Comparison of ENCODE assay signal across 22 cellular contexts in the genomic region with DNA sequence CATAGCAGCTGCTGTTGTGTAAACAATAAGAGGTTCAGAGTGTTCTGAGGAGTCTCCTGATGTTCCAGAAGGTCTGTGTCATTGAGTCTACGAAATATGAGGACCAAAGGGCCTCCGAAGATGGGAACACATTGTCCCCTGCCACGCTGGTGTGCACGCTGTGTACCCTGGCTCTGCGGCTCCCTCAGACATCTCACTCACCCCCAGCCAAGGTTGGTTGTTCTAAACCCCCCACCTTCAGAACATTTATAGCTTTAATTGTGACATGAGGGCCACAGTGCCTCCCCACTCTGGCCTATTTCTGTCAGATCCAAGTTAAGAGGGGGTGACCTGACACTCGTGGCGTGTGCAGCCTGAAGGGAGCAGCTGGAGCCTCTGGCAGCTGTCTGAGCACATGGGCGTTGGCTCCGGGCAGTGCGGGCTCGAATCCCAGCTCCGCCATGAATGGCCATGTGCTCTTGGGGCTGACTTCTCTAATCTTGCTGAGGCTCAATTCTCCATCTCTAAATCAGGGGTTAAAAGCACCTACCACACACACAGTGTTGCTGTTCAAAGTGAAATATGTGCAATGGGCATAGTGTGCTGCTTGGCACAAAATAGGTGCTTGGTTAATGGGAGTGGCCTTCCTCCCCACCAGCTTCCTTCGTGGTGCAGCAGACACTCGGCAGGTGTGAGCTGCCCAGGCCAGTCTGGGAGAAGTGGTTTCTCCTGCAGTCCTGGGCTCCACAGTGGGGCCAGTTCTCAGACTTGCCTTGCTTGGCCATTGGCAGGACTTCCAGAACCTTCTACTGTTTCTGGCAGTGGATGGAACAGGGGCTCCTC. TPM values are rescaled to one million over a fixed set of nuclear protein-coding genes. Genes with fewer than 3 reads are reported as not detected.
DNase-seq lines count a peak whose midpoint lies in the region; ATAC-seq, FAIRE-seq and TF ChIP-seq lines count a peak whose summit lies in the region.
"Had no signal": no experiment of that assay in that cellular context is flagged by ENCODE, and none has a peak within 500 bp of the region (broad histone marks: within the 10 kb centered on the region; RNA-seq: fewer than 3 reads in every experiment).

No MANE protein-coding gene starts in this region.

- H3K23me2 ChIP-seq in H1 (ENCODE audit: low read depth, low read length) = no peaks in the 10 kb centered on the region

- 96% methylated on average over 14 of the region's 14 CpGs; no CpG with 5 or more reads in 1 of the 2 experiments for WGBS in H1 (ENCODE audit: extremely low coverage in 1 of 2, insufficient coverage in 1 of 2, insufficient read length in 1 of 2, insufficient replicate concordance in 2 of 2, low coverage in 1 of 2, low lambda C conversion rate in 2 of 2, missing lambda C conversion rate in 1 of 2), 2 experiments
- WGBS in transverse colon (ENCODE audit: low coverage in 1 of 2), 2 donors = 70 to 74% methylated on average over 4 to 14 of the region's 14 CpGs

- CTCF ChIA-PET in H1 (lab: Charles Lee; ENCODE audit: partially characterized antibody) (interaction anchor here (0.9 to 1.2 kb wide), 3 partner anchors 56 to 165 kb away, joined by 3 to 5 read pairs (median 4); no protein-coding TSS in a partner anchor), GM10248 (lab: Yijun Ruan, JAX) (interaction anchor here (1.2 to 2.1 kb wide), 3 partner anchors 26 to 1042 kb away, joined by 3 to 6 read pairs (median 4); no protein-coding TSS in a partner anchor)

- TF ChIP-seq EP300 in H1 (IDR thresholded peaks at IDR 0.05; ENCODE audit: borderline replicate concordance in 1 of 2, low read depth in 2 of 2, low read length in 2 of 2) (no peak), transverse colon (IDR thresholded peaks at IDR 0.05; ENCODE audit: low read depth) (peak; percentile 95)

- no peak for FAIRE-seq in H1 (lab: Jason Lieb, UNC)
- FAIRE-seq: G401.6, GM12878 had no signal

- H3K27me3 ChIP-seq in Peyer's patch (no peaks in the 10 kb centered on the region), H1 (replicated peaks in 1 of 4; ENCODE audit: control insufficient read depth in 3 of 4, extremely low read depth in 1 of 4, insufficient read depth in 3 of 4, low read length in 3 of 4) (peaks cover 0 to 2% (median under 1%) of the 10 kb centered on the region in 4 experiments; a peak in 1 of 7 replicates), lower lobe of right lung (ENCODE audit: low read depth) (no peaks in the 10 kb centered on the region), transverse colon (no peaks in the 10 kb centered on the region), dorsolateral prefrontal cortex (no peaks in the 10 kb centered on the region)
- H3K27me3 ChIP-seq: neural progenitor cell, SJCRH30 had no signal

- peak; percentile 39 to 66 for ATAC-seq in lower lobe of right lung
- ATAC-seq: GM12878; stimulated activated naive CD8-positive, alpha-beta T cell treated with anti-CD3 and anti-CD28 coated beads, Interleukin-15, Interleukin-2, amounts not matched to agents 100 U/mL and 50 U/mL, for 24 hours; WTC11 had no signal

- H3K36me3 ChIP-seq in Peyer's patch (no peaks in the 10 kb centered on the region), H1 (ENCODE audit: control insufficient read depth in 2 of 4, insufficient read depth in 4 of 4, low read length in 3 of 4) (no peaks in the 10 kb centered on the region), lower lobe of right lung (no peaks in the 10 kb centered on the region), transverse colon (no peaks in the 10 kb centered on the region)
- H3K36me3 ChIP-seq: neural progenitor cell, SJCRH30 had no signal

- DNase-seq in Peyer's patch (peak in 1 of 3 donors; percentile 66), H1 (ENCODE audit: low read depth in 1 of 2, low spot score in 2 of 2) (peak in 1 of 2 experiments; percentile 33), lower lobe of right lung (no peak), transverse colon (peak; percentile 35), dorsolateral prefrontal cortex (no peak), GM10248 (ENCODE audit: extremely low spot score) (no peak)
- no peak for DNase-seq in stimulated activated CD4-positive, alpha-beta T cell treated with anti-CD3 and anti-CD28 coated beads, Interleukin-12 subunit alpha, Interleukin-12 subunit beta, amount 100 ng/mL, for 4 hours
- DNase-seq: activated naive CD8-positive, alpha-beta T cell treated with anti-CD3 and anti-CD28 coated beads for 36 hours; Calu3; HCEC 1CT; immature natural killer cell; NCI-H1105 treated with DMSO at 0.1 percent for 48 hours; NCI-H526; SJCRH30; stimulated activated CD4-positive, alpha-beta T cell treated with anti-CD3 and anti-CD28 coated beads, Interleukin-1b, Interleukin-23, amount 100 ng/mL, for 48 hours; stimulated activated naive CD8-positive, alpha-beta T cell treated with anti-CD3 and anti-CD28 coated beads, Interleukin-15, Interleukin-2, amounts not matched to agents 100 U/mL and 50 U/mL, for 24 hours had no signal

- H3K4me1 ChIP-seq in Peyer's patch (peaks cover 0 to 12% (median 0%) of the 10 kb centered on the region in 4 donors), H1 (replicated peaks in 1 of 4; ENCODE audit: control insufficient read depth in 3 of 4, insufficient read depth in 4 of 4, low read length in 3 of 4) (peaks cover 2 to 9% (median 5%) of the 10 kb centered on the region in 4 experiments; a peak in 3 of 7 replicates), lower lobe of right lung (peaks cover 21% of the 10 kb centered on the region), transverse colon (peaks cover 17 to 31% (median 24%) of the 10 kb centered on the region in 4 donors)

- intact Hi-C loops in lower lobe of right lung (cut with DNase I) = no loop called here
- intact Hi-C loops in transverse colon (cut with DNase I; ENCODE audit: low total_unique reads) = no loop called here
- intact Hi-C loops in dorsolateral prefrontal cortex (cut with DNase I) = no loop called here

- no peak overlapping the region for H3K23ac ChIP-seq in H1 (ENCODE audit: insufficient read length)

- no peak overlapping the region for H3K4me2 ChIP-seq in H1 (ENCODE audit: insufficient read depth in 1 of 2, low read depth in 2 of 2, low read length in 2 of 2)
- H3K4me2 ChIP-seq: KMS-11, neural progenitor cell had no signal

- no peak overlapping the region for H3K4me3 ChIP-seq in Peyer's patch
- no peak overlapping the region for H3K4me3 ChIP-seq in H1 (ENCODE audit: extremely low read depth in 1 of 4, insufficient read depth in 2 of 4, low read depth in 3 of 4, low read length in 4 of 4)
- H3K4me3 ChIP-seq in lower lobe of right lung = no peak overlapping the region
- H3K4me3 ChIP-seq in transverse colon = no peak overlapping the region
- no peak overlapping the region for H3K4me3 ChIP-seq in dorsolateral prefrontal cortex
- H3K4me3 ChIP-seq: GM12878, neural progenitor cell, SJCRH30 had no signal

- H3K79me2 ChIP-seq in H1 (ENCODE audit: control insufficient read depth in 1 of 2, insufficient read depth in 2 of 2, low read length in 2 of 2) = no peaks in the 10 kb centered on the region

- no peak for TF ChIP-seq CTCF in Peyer's patch (IDR thresholded peaks at IDR 0.05)
- no peak for TF ChIP-seq CTCF in H1 (IDR thresholded peaks at IDR 0.05; ENCODE audit: control extremely low read depth in 1 of 3, insufficient read depth in 1 of 3, low read depth in 1 of 3, low read length in 3 of 3)
- TF ChIP-seq CTCF in lower lobe of right lung (IDR thresholded peaks at IDR 0.05) = no peak
- no peak for TF ChIP-seq CTCF in transverse colon (IDR thresholded peaks at IDR 0.05)
- no peak for TF ChIP-seq CTCF in dorsolateral prefrontal cortex (IDR thresholded peaks at IDR 0.05 in 54 of 56, conservative IDR thresholded peaks at IDR 0.05 in 2 of 56; ENCODE audit: low read depth in 1 of 56, partially characterized antibody in 56 of 56)
- TF ChIP-seq CTCF in GM10248 (IDR thresholded peaks at IDR 0.05; ENCODE audit: control extremely low read depth, extremely low read depth, low read depth, missing control alignments) = no peak

- H3K79me1 ChIP-seq in H1 (ENCODE audit: low read depth, low read length) = no peaks in the 10 kb centered on the region

- no peak overlapping the region for H4K5ac ChIP-seq in H1 (ENCODE audit: insufficient read length, low read depth, low read length)

- POLR2A ChIA-PET in H1 (lab: Charles Lee; ENCODE audit: partially characterized antibody) (no interaction called here), GM10248 (lab: Yijun Ruan, JAX) (no interaction called here)

- H2BK12ac ChIP-seq in H1 (ENCODE audit: low read depth, low read length) = 0 out of 2 replicates have a peak overlapping the region, but pooled peaks have one; percentile 2

- H3K18ac ChIP-seq in H1 (ENCODE audit: extremely low read depth, low read length) = no peak overlapping the region

- H3K4ac ChIP-seq in H1 (replicated peaks; ENCODE audit: insufficient read length, low read depth, low read length) = no peak overlapping the region

- no peak overlapping the region for H2BK20ac ChIP-seq in H1 (ENCODE audit: low read length)

- H4K91ac ChIP-seq in H1 (replicated peaks; ENCODE audit: insufficient read length, low read length) = no peak overlapping the region

- no peak overlapping the region for H4K8ac ChIP-seq in H1 (ENCODE audit: extremely low read depth, insufficient read depth, low read length)

- no peaks in the 10 kb centered on the region for H3K9me3 ChIP-seq in Peyer's patch
- no peaks in the 10 kb centered on the region for H3K9me3 ChIP-seq in H1 (ENCODE audit: insufficient read depth in 2 of 2, low read depth in 1 of 2, low read length in 1 of 2)
- no peaks in the 10 kb centered on the region for H3K9me3 ChIP-seq in lower lobe of right lung
- H3K9me3 ChIP-seq in transverse colon = no peaks in the 10 kb centered on the region
- H3K9me3 ChIP-seq: SJCRH30 had no signal

- H3K27ac ChIP-seq in Peyer's patch (peak overlapping the region in 3 of 4 donors; percentile 34 to 75 (median 72)), H1 (ENCODE audit: low read depth, low read length) (no peak overlapping the region), lower lobe of right lung (no peak overlapping the region), transverse colon (peak overlapping the region; percentile 25 to 61 (median 44)), dorsolateral prefrontal cortex (no peak overlapping the region)
- H3K27ac ChIP-seq: epithelial cell of prostate, KMS-11, neural progenitor cell, SJCRH30 had no signal

- no peak overlapping the region for H2AK5ac ChIP-seq in H1 (ENCODE audit: low read depth, low read length)

- TF ChIP-seq RAD21 in H1 (IDR thresholded peaks at IDR 0.05 in 1 of 2, conservative IDR thresholded peaks at IDR 0.05 in 1 of 2; ENCODE audit: low read depth in 2 of 2, low read length in 2 of 2) = no peak

- no peak overlapping the region for H3K56ac ChIP-seq in H1 (replicated peaks; ENCODE audit: insufficient read length, low read depth, low read length)

- H2AFZ ChIP-seq in H1 (ENCODE audit: low read length) = no peak overlapping the region; the same call in 1 of the 2 replicates
- H2AFZ ChIP-seq: neural progenitor cell had no signal

- H2BK5ac ChIP-seq in H1 (ENCODE audit: low read depth, low read length) = no peak overlapping the region

- H3K9ac ChIP-seq in H1 (replicated peaks in 1 of 4; ENCODE audit: extremely low read depth in 1 of 4, low read depth in 3 of 4, low read length in 3 of 4) = no peak overlapping the region
- H3K9ac ChIP-seq: KMS-11, neural progenitor cell had no signal

- no peaks in the 10 kb centered on the region for H4K20me1 ChIP-seq in H1 (replicated peaks in 1 of 2; ENCODE audit: control insufficient read depth in 1 of 2, insufficient read depth in 2 of 2, low read length in 2 of 2)

- TF ChIP-seq POLR2A in Peyer's patch (IDR thresholded peaks at IDR 0.05) = no peak
- TF ChIP-seq POLR2A in H1 (IDR thresholded peaks at IDR 0.05; ENCODE audit: control extremely low read depth in 1 of 2, low read depth in 2 of 2, low read length in 2 of 2) = no peak
- TF ChIP-seq POLR2A in transverse colon (IDR thresholded peaks at IDR 0.05) = no peak

- H3K14ac ChIP-seq in H1 (ENCODE audit: insufficient read length) = no peak overlapping the region

- no peak overlapping the region for H2BK15ac ChIP-seq in H1 (ENCODE audit: low read length)

- H2BK120ac ChIP-seq in H1 (replicated peaks; ENCODE audit: low read depth, low read length) = no peak overlapping the region

- in situ Hi-C loops in transverse colon (cut with MboI; ENCODE audit: low pct_ligation_motif_present in 1 of 4, low pct_unique_long_range_greater_than_20kb in 1 of 4, low sequenced_read_pairs in 3 of 4) = loop anchor here in 3 of 4 donors (25.0 kb wide), 1 partner anchor 167 kb away; no protein-coding TSS in a partner anchor

RNA-seq across cellular contexts. Expression of gene MICAL2, which starts 39.7 kb away (rescaled TPM):
- 100 to 1,000 TPM; 109 to 197 (median 183) TPM for total RNA-seq in Peyer's patch
- 4.1 and 4.2 TPM in 2 replicates for total RNA-seq in H1 (2021; fragmentation: NEBNext Ultra II Directional; extraction: Animal tissue kit (Norgen Biotek cat#: 25700))
- 1.3 and 1.6 TPM in 2 replicates for polyA plus RNA-seq in H1 (2011; rRNA removed)
- 1.7 TPM for polyA plus RNA-seq in H1 (2011; cell fraction: cytosol; rRNA removed)
- 3.0 TPM for polyA plus RNA-seq in H1 (2011; cell fraction: nucleus; rRNA removed)
- polyA plus RNA-seq in H1 (2012, experiment 1 of 2) = 1.4 to 2.5 TPM (median 1.6 TPM) in 4 replicates
- 5.1 TPM for polyA plus RNA-seq in H1 (2012, experiment 2 of 2)
- polyA plus RNA-seq in H1 (2013, experiment 1 of 2) = 0.67 TPM
- polyA plus RNA-seq in H1 (2013, experiment 2 of 2) = 0.79 TPM
- 3.9 and 4.4 TPM in 2 replicates for polyA minus RNA-seq in H1 (2011; rRNA and poly(A)+ RNA removed)
- polyA minus RNA-seq in H1 (2011; cell fraction: cytosol; rRNA and poly(A)+ RNA removed) = 3.2 TPM
- polyA minus RNA-seq in H1 (2011; cell fraction: nucleus; rRNA and poly(A)+ RNA removed) = 6.5 TPM
- total RNA-seq in lower lobe of right lung = 127 TPM
- 100 to 1,000 TPM; 309 to 483 (median 316) TPM for total RNA-seq in transverse colon
- 100 to 1,000 TPM; 104 to 402 (median 289) TPM for total RNA-seq in dorsolateral prefrontal cortex

Comparison
In these comparisons a context has a peak if more than half of its experiments do, and no peak if none do; other contexts are left out.
1. H3K27ac ChIP-seq: peak in Peyer's patch (3 of 4) and transverse colon (4 of 4); none in H1 (single experiment), lower lobe of right lung (single experiment) and dorsolateral prefrontal cortex (0 of 59).
2. RNA of gene MICAL2, which starts 39.7 kb away (total RNA-seq): 309 to 483 TPM in transverse colon, 104 to 402 TPM in dorsolateral prefrontal cortex, 109 to 197 TPM in Peyer's patch and 127 TPM in lower lobe of right lung (single experiment); 4.1 to 4.2 TPM in H1; every median in the first group is over 10 times any median in the second.